ENCODE assay signal across 9 cellular contexts in genomic region chr20:17680128-17680835, GRCh38. TPM values are rescaled to one million over a fixed set of nuclear protein-coding genes. Genes with fewer than 3 reads are reported as not detected.
DNase-seq lines count a peak whose midpoint lies in the region; ATAC-seq, FAIRE-seq and TF ChIP-seq lines count a peak whose summit lies in the region.
"Had no signal": no experiment of that assay in that cellular context is flagged by ENCODE, and none has a peak within 500 bp of the region (broad histone marks: within the 10 kb centered on the region; RNA-seq: fewer than 3 reads in every experiment).

No MANE protein-coding gene starts in this region.

- no peak overlapping the region for H3K27ac ChIP-seq in SU-DHL-6 (ENCODE audit: low read depth, low read length)

- H2AFZ ChIP-seq in SU-DHL-6 (ENCODE audit: low read depth, low read length, severe bottlenecking), result no peak overlapping the region

- H3K9ac ChIP-seq in SU-DHL-6 (ENCODE audit: low read length), result 0 out of 2 replicates have a peak overlapping the region, but pooled peaks have one; percentile 36

- H3K36me3 ChIP-seq in SU-DHL-6 (ENCODE audit: low read length), result no peaks in the 10 kb centered on the region

- H4K20me1 ChIP-seq in SU-DHL-6 (ENCODE audit: low read depth, low read length), result no peaks in the 10 kb centered on the region

- no peaks in the 10 kb centered on the region for H3K9me3 ChIP-seq in SU-DHL-6 (ENCODE audit: insufficient read depth, low read length)

- no peak for TF ChIP-seq POLR2A in H54 (IDR thresholded peaks at IDR 0.05; ENCODE audit: low read depth, low read length)

- FAIRE-seq in H54 (lab: Jason Lieb, UNC), result no peak

- H3K79me2 ChIP-seq in SU-DHL-6 (ENCODE audit: insufficient read depth, low read length), result 0 out of 2 replicates have a peak, but pooled peaks cover 6% of the 10 kb centered on the region

- H3K4me3 ChIP-seq in SU-DHL-6 (ENCODE audit: insufficient read depth, low read length, poor library complexity, severe bottlenecking) (peak overlapping the region; percentile 46), epithelial cell of esophagus (ENCODE audit: low read length) (peak overlapping the region; percentile 64)

- no peaks in the 10 kb centered on the region for H3K9me2 ChIP-seq in SU-DHL-6 (replicated peaks; ENCODE audit: insufficient read depth, low read length)

- TF ChIP-seq CTCF in SU-DHL-6 (IDR thresholded peaks at IDR 0.05; ENCODE audit: insufficient read depth, low read length, poor library complexity, severe bottlenecking) (no peak), epithelial cell of esophagus (IDR thresholded peaks at IDR 0.05; ENCODE audit: insufficient read depth, low read depth, low read length, missing control alignments) (no peak)

- H3K27me3 ChIP-seq in SU-DHL-6 (ENCODE audit: low read length), result no peaks in the 10 kb centered on the region

- DNase-seq in AG20443 (ENCODE audit: low spot score) (peak; percentile 34), H54 (ENCODE audit: insufficient read length, low spot score) (peak; percentile 69), epithelial cell of esophagus (ENCODE audit: low read depth) (peak; percentile 68), myocyte (ENCODE audit: low read depth) (peak; percentile 81), putamen (ENCODE audit: low spot score) (no peak)

- no peaks in the 10 kb centered on the region for H3F3A ChIP-seq in SU-DHL-6 (ENCODE audit: insufficient read depth)

- H3K4me2 ChIP-seq in SU-DHL-6 (ENCODE audit: low read depth, low read length, poor library complexity, severe bottlenecking), result peak overlapping the region; percentile 51

- ATAC-seq in HG03135 (IDR thresholded peaks at IDR 0.05; ENCODE audit: unreplicated experiment), result no peak
- no peak for ATAC-seq in GM21423 (IDR thresholded peaks at IDR 0.05; ENCODE audit: unreplicated experiment)

RNA-seq across cellular contexts. Expression of gene RRBP1, which starts 1.8 kb away (rescaled TPM):
- total RNA-seq in myocyte, result 77.4 and 86.8 TPM in 2 replicates
- polyA plus RNA-seq in myocyte (2012), result 135 TPM

RNA-seq across cellular contexts. Expression of gene BANF2, which starts 19.5 kb away (rescaled TPM):
- total RNA-seq in myocyte, result not detected in 2 replicates
- polyA plus RNA-seq in myocyte (2012), result not detected
- total RNA-seq: T-helper 1 cell treated with Interleukin-12 subunit alpha and Interleukin-12 subunit beta and Interleukin-4 antibody, amounts not matched to agents 30 ng/mL and 1 ng/mL, for 36 hours had no signal
